In the genomic region with DNA sequence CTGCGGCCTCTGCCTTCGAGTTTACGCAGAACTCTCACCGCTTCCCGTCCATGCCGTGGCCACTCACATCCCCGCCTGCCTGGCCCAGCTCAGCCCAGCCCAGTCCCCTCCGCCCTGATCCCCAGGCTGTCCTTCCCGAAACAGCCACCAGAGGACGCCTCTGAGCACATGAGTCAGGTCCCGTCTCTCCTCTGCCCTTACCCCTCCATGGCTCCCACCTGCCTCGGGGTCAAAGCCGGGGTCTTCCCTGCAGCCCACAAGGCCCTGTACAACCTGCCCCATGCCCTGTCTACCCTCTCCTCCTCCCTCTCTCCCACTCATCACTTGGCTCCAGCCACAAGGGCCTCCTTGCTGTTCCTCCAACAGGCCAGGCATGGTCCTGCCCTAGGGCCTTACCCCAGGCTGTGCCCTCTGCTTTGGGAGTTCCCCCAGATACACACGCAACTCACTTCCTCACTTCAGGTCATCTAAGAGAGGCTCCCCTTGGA, we compare ENCODE assay signal across 8 cellular contexts. TPM values are rescaled to one million over a fixed set of nuclear protein-coding genes. Genes with fewer than 3 reads are reported as not detected.
DNase-seq lines count a peak whose midpoint lies in the region; ATAC-seq and TF ChIP-seq lines count a peak whose summit lies in the region.

No MANE protein-coding gene starts in this region.

- H3K27me3 Mint-ChIP-seq in CD14-positive monocyte (ENCODE audit: low read depth in 3 of 3) (peaks cover 3 to 20% (median 5%) of the 10 kb centered on the region in 3 donors), mesothelial cell of epicardium (ENCODE audit: low read depth) (no peaks in the 10 kb centered on the region)

- TF ChIP-seq CTCF in CD14-positive monocyte (IDR thresholded peaks at IDR 0.05) (peak; percentile 98), coronary artery (IDR thresholded peaks at IDR 0.05) (peak; percentile 22), mesothelial cell of epicardium (IDR thresholded peaks at IDR 0.05; ENCODE audit: unreplicated experiment) (peak; percentile 71)

- DNase-seq in CD14-positive monocyte (ENCODE audit: low spot score) (peak; percentile 82), HuH-7.5 (ENCODE audit: low spot score) (peak; percentile 76), coronary artery (ENCODE audit: low spot score) (no peak), mesothelial cell of epicardium (ENCODE audit: low spot score in 2 of 2, unreplicated experiment in 2 of 2) (peak in 1 of 2 experiments; percentile 71)
- peak; percentile 45 to 50 for DNase-seq in activated CD4-positive, alpha-beta T cell treated with anti-CD3 and anti-CD28 coated beads for 24 hours (ENCODE audit: low read depth in 2 of 2)
- peak; percentile 66 to 88 for DNase-seq in stimulated activated effector memory CD8-positive, alpha-beta T cell treated with anti-CD3 and anti-CD28 coated beads, Interleukin-12 subunit alpha, Interleukin-12 subunit beta, amount 100 ng/mL, for 72 hours (ENCODE audit: low spot score in 2 of 2)

- intact Hi-C loops in CD14-positive monocyte (cut with micrococcal nuclease) = no loop called here

- H3K36me3 Mint-ChIP-seq in CD14-positive monocyte (no peaks in the 10 kb centered on the region), mesothelial cell of epicardium (no peaks in the 10 kb centered on the region)
- no peaks in the 10 kb centered on the region for H3K36me3 Mint-ChIP-seq in stimulated activated effector memory CD8-positive, alpha-beta T cell treated with anti-CD3 and anti-CD28 coated beads, Interleukin-12 subunit alpha, Interleukin-12 subunit beta, amount 100 ng/mL, for 72 hours

- H3K9me3 Mint-ChIP-seq in CD14-positive monocyte = peaks cover 0 to 3% (median 0%) of the 10 kb centered on the region in 7 donors
- H3K9me3 Mint-ChIP-seq in mesothelial cell of epicardium = no peaks in the 10 kb centered on the region
- no peaks in the 10 kb centered on the region for H3K9me3 Mint-ChIP-seq in stimulated activated effector memory CD8-positive, alpha-beta T cell treated with anti-CD3 and anti-CD28 coated beads, Interleukin-12 subunit alpha, Interleukin-12 subunit beta, amount 100 ng/mL, for 72 hours

- ATAC-seq in stimulated activated effector memory CD8-positive, alpha-beta T cell treated with anti-CD3 and anti-CD28 coated beads, Interleukin-12 subunit alpha, Interleukin-12 subunit beta, amount 100 ng/mL, for 72 hours = peak; percentile 77
- ATAC-seq in HG03571 (IDR thresholded peaks at IDR 0.05; ENCODE audit: unreplicated experiment) (no peak), GM21576 (IDR thresholded peaks at IDR 0.05; ENCODE audit: unreplicated experiment) (no peak)

- no peak overlapping the region for H3K4me3 ChIP-seq in coronary artery

- H3K4me3 Mint-ChIP-seq in CD14-positive monocyte (peak overlapping the region; percentile 16 to 30), mesothelial cell of epicardium (no peak overlapping the region)
- no peak overlapping the region for H3K4me3 Mint-ChIP-seq in stimulated activated effector memory CD8-positive, alpha-beta T cell treated with anti-CD3 and anti-CD28 coated beads, Interleukin-12 subunit alpha, Interleukin-12 subunit beta, amount 100 ng/mL, for 72 hours

- H3K4me1 Mint-ChIP-seq in CD14-positive monocyte (peaks cover 45% of the 10 kb centered on the region), mesothelial cell of epicardium (no peaks in the 10 kb centered on the region)
- peaks cover 8% of the 10 kb centered on the region for H3K4me1 Mint-ChIP-seq in stimulated activated effector memory CD8-positive, alpha-beta T cell treated with anti-CD3 and anti-CD28 coated beads, Interleukin-12 subunit alpha, Interleukin-12 subunit beta, amount 100 ng/mL, for 72 hours

- peak overlapping the region; percentile 83 to 96 (median 89) for H3K27ac Mint-ChIP-seq in CD14-positive monocyte
- H3K27ac Mint-ChIP-seq in mesothelial cell of epicardium = no peak overlapping the region
- peak overlapping the region; percentile 60 for H3K27ac Mint-ChIP-seq in stimulated activated effector memory CD8-positive, alpha-beta T cell treated with anti-CD3 and anti-CD28 coated beads, Interleukin-12 subunit alpha, Interleukin-12 subunit beta, amount 100 ng/mL, for 72 hours

- no peak overlapping the region for H3K27ac ChIP-seq in coronary artery

RNA-seq across cellular contexts. Expression of a gene that starts 8.1 kb away (rescaled TPM):
- polyA plus RNA-seq in CD14-positive monocyte = under 1 TPM; 0.12 to 0.87 TPM
- total RNA-seq in mesothelial cell of epicardium = 6.5 to 6.9 TPM (median 6.8 TPM) in 3 replicates

RNA-seq across cellular contexts. Expression of a gene that starts 27.8 kb away (rescaled TPM):
- polyA plus RNA-seq in CD14-positive monocyte = 1 to 10 TPM; 5.5 to 9.6 TPM
- 0.16 TPM in 3 replicates for total RNA-seq in mesothelial cell of epicardium

RNA-seq across cellular contexts. Expression of a gene that starts 32.6 kb away (rescaled TPM):
- under 1 TPM; 0.28 to 0.58 TPM for polyA plus RNA-seq in CD14-positive monocyte
- 0.27 to 0.45 TPM (median 0.38 TPM) in 3 replicates for total RNA-seq in mesothelial cell of epicardium

RNA-seq across cellular contexts. Expression of a gene that starts 49.3 kb away (rescaled TPM):
- polyA plus RNA-seq in CD14-positive monocyte = under 1 TPM in 1 of 2 donors, not detected in 1; 0.05 TPM
- total RNA-seq in mesothelial cell of epicardium = 0.25 to 0.29 TPM (median 0.29 TPM) in 3 replicates

Comparison
In these comparisons a context has a peak if more than half of its experiments do, and no peak if none do; other contexts are left out.
1. H3K4me3 Mint-ChIP-seq: peak in CD14-positive monocyte (2 of 2); none in mesothelial cell of epicardium (single experiment) and stimulated activated effector memory CD8-positive, alpha-beta T cell treated with anti-CD3 and anti-CD28 coated beads, Interleukin-12 subunit alpha, Interleukin-12 subunit beta, amount 100 ng/mL, for 72 hours (single experiment).
2. CTCF ChIP-seq: peak in every context shown above with its lines; median percentile 98 in CD14-positive monocyte; 71 in mesothelial cell of epicardium; 22 in coronary artery.